ENCODE assay signal across 14 cellular contexts in genomic region chr12:128570191-128571065, GRCh38.
DNase-seq lines count a peak whose midpoint lies in the region; ATAC-seq and TF ChIP-seq lines count a peak whose summit lies in the region.
"Had no signal": no experiment of that assay in that cellular context is flagged by ENCODE, and none has a peak within 500 bp of the region (broad histone marks: within the 10 kb centered on the region; RNA-seq: fewer than 3 reads in every experiment).

No MANE protein-coding gene starts in this region.

- H3K9me3 ChIP-seq in SU-DHL-6 (ENCODE audit: insufficient read depth, low read length), result peaks cover 8% of the 10 kb centered on the region; the same call in 1 of the 2 replicates
- H3K9me3 ChIP-seq: thoracic aorta had no signal

- H3K79me2 ChIP-seq in SU-DHL-6 (ENCODE audit: insufficient read depth, low read length), result no peaks in the 10 kb centered on the region

- peak overlapping the region; percentile 66 for H2AFZ ChIP-seq in SU-DHL-6 (ENCODE audit: low read depth, low read length, severe bottlenecking)
- H2AFZ ChIP-seq: PC-9 had no signal

- H3K9me2 ChIP-seq in SU-DHL-6 (replicated peaks; ENCODE audit: insufficient read depth, low read length), result no peaks in the 10 kb centered on the region

- ATAC-seq in HG02759 (IDR thresholded peaks at IDR 0.05; ENCODE audit: unreplicated experiment), result peak; percentile 72

- no peaks in the 10 kb centered on the region for H3K36me3 ChIP-seq in SU-DHL-6 (ENCODE audit: low read length)
- H3K36me3 ChIP-seq: breast epithelium, thoracic aorta had no signal

- no peaks in the 10 kb centered on the region for H4K20me1 ChIP-seq in SU-DHL-6 (ENCODE audit: low read depth, low read length)

- no peaks in the 10 kb centered on the region for H3K27me3 ChIP-seq in SU-DHL-6 (ENCODE audit: low read length)
- H3K27me3 ChIP-seq: breast epithelium had no signal

- no peak overlapping the region for H3K9ac ChIP-seq in SU-DHL-6 (ENCODE audit: low read length)

- H3K4me2 ChIP-seq in SU-DHL-6 (ENCODE audit: low read depth, low read length, poor library complexity, severe bottlenecking), result no peak overlapping the region
- H3K4me2 ChIP-seq: PC-9 had no signal

- H3F3A ChIP-seq in SU-DHL-6 (ENCODE audit: insufficient read depth), result no peaks in the 10 kb centered on the region

- H3K4me3 ChIP-seq in SU-DHL-6 (ENCODE audit: insufficient read depth, low read length, poor library complexity, severe bottlenecking), result no peak overlapping the region
- H3K4me3 ChIP-seq: breast epithelium, PC-9, thoracic aorta had no signal

- peak; percentile 3 for DNase-seq in stimulated activated naive CD4-positive, alpha-beta T cell treated with Interleukin-2 at 50 U/mL for 16 hours (lab: John Stamatoyannopoulos, UW)
- no peak for DNase-seq in stimulated activated naive CD4-positive, alpha-beta T cell (lab: John Stamatoyannopoulos, UW)
- DNase-seq in NCI-H1105 treated with DMSO at 0.1 percent for 48 hours (lab: John Stamatoyannopoulos, UW) (no peak), NCI-H82 (lab: John Stamatoyannopoulos, UW) (no peak), DMS 273 (lab: John Stamatoyannopoulos, UW; ENCODE audit: unreplicated experiment) (no peak), Ammon's horn (ENCODE audit: low spot score) (no peak)
- DNase-seq: AML-193, KG1, PC-9, T1000 had no signal

- no peak for TF ChIP-seq CTCF in SU-DHL-6 (IDR thresholded peaks at IDR 0.05; ENCODE audit: insufficient read depth, low read length, poor library complexity, severe bottlenecking)

- no peak overlapping the region for H3K27ac ChIP-seq in SU-DHL-6 (ENCODE audit: low read depth, low read length)
- H3K27ac ChIP-seq: breast epithelium, PC-9, thoracic aorta had no signal
